ENCODE assay signal across 1 cellular context in genomic region chr1:27644369-27645070, GRCh38.
TF ChIP-seq lines count a peak whose summit lies in the region.

No MANE protein-coding gene starts in this region.

TF ChIP-seq in HCT116, 20 proteins besides CTCF, POLR2A, EP300 and RAD21:
- TF ChIP-seq SP1 (IDR thresholded peaks at IDR 0.05; ENCODE audit: low read depth) (no peak), ZNF274 (IDR thresholded peaks at IDR 0.05; ENCODE audit: low read depth, low read length) (no peak), EZH2 (IDR thresholded peaks at IDR 0.05) (no peak), ZBTB33 (IDR thresholded peaks at IDR 0.05; ENCODE audit: extremely low read depth, insufficient replicate concordance, low read length) (no peak), CEBPB (IDR thresholded peaks at IDR 0.05; ENCODE audit: low read depth) (no peak), SIN3A (IDR thresholded peaks at IDR 0.05; ENCODE audit: low read depth) (no peak), SRF (IDR thresholded peaks at IDR 0.05; ENCODE audit: low read depth) (no peak)
